ENCODE assay signal across 17 cellular contexts in genomic region chr1:15033264-15033663, GRCh38.
DNase-seq lines count a peak whose midpoint lies in the region; ATAC-seq and TF ChIP-seq lines count a peak whose summit lies in the region.
"Had no signal": no experiment of that assay in that cellular context is flagged by ENCODE, and none has a peak within 500 bp of the region (broad histone marks: within the 10 kb centered on the region; RNA-seq: fewer than 3 reads in every experiment).

No MANE protein-coding gene starts in this region.

- WGBS in suprapubic skin: 66% methylated on average over 4 of the region's 4 CpGs

- CTCF ChIA-PET in HEK293T (lab: Yijun Ruan, JAX): interaction anchor here (0.6 kb wide), 1 partner anchor 116 kb away, joined by 8 read pairs; no protein-coding TSS in a partner anchor

- TF ChIP-seq CTCF in cardiac muscle cell (IDR thresholded peaks at IDR 0.05; ENCODE audit: low read depth, low read length): peak; percentile 49
- TF ChIP-seq CTCF in astrocyte of the cerebellum (IDR thresholded peaks at IDR 0.05; ENCODE audit: low read depth, low read length, missing control alignments): peak; percentile 54
- no peak for TF ChIP-seq CTCF in suprapubic skin (IDR thresholded peaks at IDR 0.05)

- POLR2A ChIA-PET in HEK293T (lab: Yijun Ruan, JAX): interaction anchor here (1.4 kb wide), 1 partner anchor 10 kb away, joined by 4 read pairs; no protein-coding TSS in a partner anchor

- intact Hi-C loops in Right ventricle myocardium inferior (cut with DNase I): no loop called here

- in situ Hi-C loops in astrocyte of the cerebellum (cut with HindIII; ENCODE audit: low sequenced_read_pairs): no loop called here

- H3K27me3 ChIP-seq in cardiac muscle cell (no peaks in the 10 kb centered on the region), suprapubic skin (no peaks in the 10 kb centered on the region)
- H3K27me3 ChIP-seq: dorsolateral prefrontal cortex, heart right ventricle had no signal

- no peak overlapping the region for H3K27ac ChIP-seq in cardiac muscle cell
- H3K27ac ChIP-seq in suprapubic skin: no peak overlapping the region
- H3K27ac ChIP-seq: A549, heart right ventricle, parathyroid adenoma had no signal

- no peak for TF ChIP-seq POLR2A in suprapubic skin (IDR thresholded peaks at IDR 0.05)

- no peak for ATAC-seq in Right ventricle myocardium inferior
- ATAC-seq: A549, heart right ventricle had no signal

- H3K4me3 ChIP-seq in cardiac muscle cell: no peak overlapping the region
- H3K4me3 ChIP-seq in astrocyte of the cerebellum (ENCODE audit: low read depth, low read length): no peak overlapping the region
- H3K4me3 ChIP-seq in suprapubic skin: no peak overlapping the region
- H3K4me3 ChIP-seq: A549, dorsolateral prefrontal cortex, heart right ventricle had no signal

- peak in 1 of 2 donors; percentile 76 for DNase-seq in cardiac muscle cell (ENCODE audit: low read depth in 1 of 2, low spot score in 1 of 2)
- DNase-seq in Right ventricle myocardium inferior (ENCODE audit: missing footprints): no peak
- DNase-seq in astrocyte of the cerebellum (ENCODE audit: low read depth): peak; percentile 15
- peak; percentile 72 for DNase-seq in glomerular visceral epithelial cell (ENCODE audit: extremely low spot score)
- no peak for DNase-seq in suprapubic skin (ENCODE audit: low spot score in 2 of 2)
- DNase-seq in NK-92 treated with Interleukin-12 subunit alpha and Interleukin-12 subunit beta, amount 100 ng/mL, for 24 hours (lab: John Stamatoyannopoulos, UW): no peak
- no peak for DNase-seq in HEK293T (ENCODE audit: extremely low spot score)
- no peak for DNase-seq in NCI-H1105 (lab: John Stamatoyannopoulos, UW)
- DNase-seq: activated CD8-positive, alpha-beta memory T cell treated with anti-CD3 and anti-CD28 coated beads, Interleukin-2, amount 50 U/mL, for 48 hours; activated naive CD8-positive, alpha-beta T cell treated with anti-CD3 and anti-CD28 coated beads, Interleukin-2, amount 10 ng/mL, durations not matched to agents 7 days and 5 days; DMS79; dorsolateral prefrontal cortex; heart right ventricle; NCI-H1105 treated with DMSO at 0.1 percent for 48 hours; NCI-H524 had no signal

- TF ChIP-seq EP300 in suprapubic skin (IDR thresholded peaks at IDR 0.05): no peak

- H3K4me1 ChIP-seq in cardiac muscle cell (ENCODE audit: low read depth): no peaks in the 10 kb centered on the region
- peaks cover 8% of the 10 kb centered on the region for H3K4me1 ChIP-seq in suprapubic skin
- H3K4me1 ChIP-seq: A549, heart right ventricle had no signal

- H3K9me3 ChIP-seq in cardiac muscle cell (ENCODE audit: low read depth): no peaks in the 10 kb centered on the region
- H3K9me3 ChIP-seq in suprapubic skin: no peaks in the 10 kb centered on the region
- H3K9me3 ChIP-seq: A549, heart right ventricle had no signal

- H3K36me3 ChIP-seq in cardiac muscle cell: no peaks in the 10 kb centered on the region
- peaks cover 9% of the 10 kb centered on the region for H3K36me3 ChIP-seq in suprapubic skin

TF ChIP-seq in HEK293T, 16 proteins besides CTCF, POLR2A, EP300 and RAD21:
- TF ChIP-seq FOXA1 (IDR thresholded peaks at IDR 0.05) (no peak), FOXK2 (IDR thresholded peaks at IDR 0.05) (no peak), FOXM1 (IDR thresholded peaks at IDR 0.05; ENCODE audit: borderline replicate concordance) (no peak), BHLHE40 (IDR thresholded peaks at IDR 0.05; ENCODE audit: borderline replicate concordance) (no peak), HDGF (IDR thresholded peaks at IDR 0.05; ENCODE audit: borderline replicate concordance) (no peak), ARNT (IDR thresholded peaks at IDR 0.05) (no peak), ZNF384 (IDR thresholded peaks at IDR 0.05) (no peak), LEF1 (IDR thresholded peaks at IDR 0.05; ENCODE audit: borderline replicate concordance) (no peak), NFRKB (IDR thresholded peaks at IDR 0.05) (no peak), TARDBP (IDR thresholded peaks at IDR 0.05) (no peak), SP1 (IDR thresholded peaks at IDR 0.05) (no peak), L3MBTL2 (conservative IDR thresholded peaks at IDR 0.05) (no peak), CTBP1 (IDR thresholded peaks at IDR 0.05; ENCODE audit: borderline replicate concordance) (no peak)

Comparison
In these comparisons a context has a peak if more than half of its experiments do, and no peak if none do; other contexts are left out.
1. DNase-seq: peak in astrocyte of the cerebellum (single experiment) and glomerular visceral epithelial cell (single experiment); none in Right ventricle myocardium inferior (single experiment), suprapubic skin (0 of 2), NK-92 treated with Interleukin-12 subunit alpha and Interleukin-12 subunit beta, amount 100 ng/mL, for 24 hours (single experiment), HEK293T (single experiment) and NCI-H1105 (single experiment).
2. CTCF ChIP-seq: peak in cardiac muscle cell (single experiment) and astrocyte of the cerebellum (single experiment); none in suprapubic skin (0 of 2).